Comparison of ENCODE assay signal across 8 cellular contexts in genomic region chr11:32173435-32173834, GRCh38.
DNase-seq lines count a peak whose midpoint lies in the region; ATAC-seq lines count a peak whose summit lies in the region.

No MANE protein-coding gene starts in this region.

- DNase-seq in DMS153 treated with DMSO at 0.1 percent for 48 hours (lab: John Stamatoyannopoulos, UW; ENCODE audit: unreplicated experiment) = peak; percentile 25
- DNase-seq in DMS153 (lab: John Stamatoyannopoulos, UW) = no peak
- peak; percentile 38 for DNase-seq in NCI-H2227 (lab: John Stamatoyannopoulos, UW; ENCODE audit: unreplicated experiment)
- peak in 48 of 58 donors; percentile 5 to 62 (median 33) for DNase-seq in anterior cingulate cortex (lab: John Stamatoyannopoulos, UW)
- peak; percentile 61 to 84 (median 76) for DNase-seq in right cardiac atrium
- DNase-seq in retina = peak; percentile 84

- peak; percentile 53 for ATAC-seq in HG02610 (IDR thresholded peaks at IDR 0.05; ENCODE audit: unreplicated experiment)
- ATAC-seq in right cardiac atrium = peak; percentile 89 to 90
- no peak for ATAC-seq in GM19324 (IDR thresholded peaks at IDR 0.05; ENCODE audit: low FRiP score, unreplicated experiment)

- intact Hi-C loops in right cardiac atrium (cut with DNase I) = loop anchor here in 2 of 4 donors (2.0 to 10.0 kb wide), 3 partner anchors 119 to 939 kb away; no protein-coding TSS in a partner anchor

- no peaks in the 10 kb centered on the region for H3K27me3 ChIP-seq in right cardiac atrium (ENCODE audit: control insufficient read depth, insufficient read depth)

- H3K4me3 ChIP-seq in right cardiac atrium (ENCODE audit: low read length) = peak overlapping the region; percentile 34

- H3K27ac ChIP-seq in right cardiac atrium (ENCODE audit: low read length) = no peak overlapping the region

- no peaks in the 10 kb centered on the region for H3K9me3 ChIP-seq in right cardiac atrium (ENCODE audit: control insufficient read depth, low read length)

- no peaks in the 10 kb centered on the region for H3K4me1 ChIP-seq in right cardiac atrium (ENCODE audit: control insufficient read depth, insufficient read depth, low read length)

- 6% methylated on average over 4 of the region's 4 CpGs for WGBS in right cardiac atrium
